13 cellular contexts compared by ENCODE assay signal in the genomic region with DNA sequence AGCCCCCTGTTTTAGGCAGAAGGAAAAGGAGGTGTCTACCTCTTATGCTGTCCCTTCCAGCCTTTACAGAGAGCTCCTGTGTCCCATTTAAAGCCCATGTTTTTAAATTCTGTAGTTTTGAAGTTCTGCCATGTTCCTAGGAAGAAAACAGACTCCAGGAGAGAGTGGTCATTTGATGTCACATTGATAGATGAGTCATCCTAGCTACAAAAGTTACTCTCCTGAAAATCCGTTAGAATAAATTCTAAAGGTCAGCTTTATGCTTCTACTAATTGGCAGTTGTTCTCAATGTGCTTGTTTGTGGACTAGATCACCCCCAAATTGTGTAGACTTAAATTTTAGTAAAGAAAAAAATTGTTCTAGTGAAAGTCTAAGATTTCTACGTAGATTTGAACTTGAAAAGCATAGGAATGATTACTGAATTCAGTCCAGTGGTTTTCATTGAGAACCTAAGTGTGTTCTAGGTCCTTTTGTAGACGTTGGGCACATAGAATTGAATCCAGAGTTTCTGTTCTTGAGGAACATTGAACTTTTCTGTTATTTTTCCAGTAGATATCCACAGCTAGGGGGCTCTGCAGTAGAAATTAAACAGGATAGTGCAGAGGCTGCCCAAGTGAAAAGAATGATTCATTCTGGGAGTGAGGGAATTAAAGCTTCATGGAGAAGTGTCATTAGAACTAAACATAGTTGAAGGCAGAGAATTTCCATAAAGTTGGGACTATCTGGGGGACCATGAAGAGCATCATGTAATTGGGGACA.
DNase-seq lines count a peak whose midpoint lies in the region; ATAC-seq and TF ChIP-seq lines count a peak whose summit lies in the region.
"Had no signal": no experiment of that assay in that cellular context is flagged by ENCODE, and none has a peak within 500 bp of the region (broad histone marks: within the 10 kb centered on the region; RNA-seq: fewer than 3 reads in every experiment).

No MANE protein-coding gene starts in this region.

- H3K36me3 ChIP-seq in HUES48 (ENCODE audit: control insufficient read depth, insufficient read depth, low read length) (0 out of 2 replicates have a peak, but pooled peaks cover 8% of the 10 kb centered on the region), tibial artery (no peaks in the 10 kb centered on the region)

- DNase-seq in A172 (ENCODE audit: low spot score) (peak; percentile 42), astrocyte of the hippocampus (ENCODE audit: low read depth, low spot score) (peak; percentile 58), kidney tubule cell (ENCODE audit: low spot score) (peak; percentile 39), T-helper 9 cell (no peak), GM20000 (ENCODE audit: low spot score) (no peak), tibial artery (no peak)
- DNase-seq: activated effector memory CD4-positive, alpha-beta T cell treated with Interleukin-2 at 50 U/mL for 16 hours; effector CD8-positive, alpha-beta T cell; stimulated activated CD4-positive, alpha-beta T cell treated with anti-CD3 and anti-CD28 coated beads, Interleukin-2, amount 100 ng/mL, for 48 hours; substantia nigra had no signal

- H3K9me3 ChIP-seq in HUES48 (ENCODE audit: control insufficient read depth, insufficient read depth, low read length), result no peaks in the 10 kb centered on the region
- H3K9me3 ChIP-seq in tibial artery, result no peaks in the 10 kb centered on the region

- TF ChIP-seq CTCF in GM20000 (IDR thresholded peaks at IDR 0.05; ENCODE audit: extremely low read depth, missing control alignments) (no peak), tibial artery (IDR thresholded peaks at IDR 0.05) (peak in 1 of 2 experiments; percentile 9)

- H3K4me1 ChIP-seq in HUES48 (ENCODE audit: control insufficient read depth, insufficient read depth, low read length) (peaks cover 35% of the 10 kb centered on the region), tibial artery (peaks cover 0 to 7% (median 0%) of the 10 kb centered on the region in 4 donors)

- H3K27ac ChIP-seq in HUES48 (ENCODE audit: low read depth, low read length), result peak overlapping the region; percentile 28
- H3K27ac ChIP-seq in tibial artery, result no peak overlapping the region
- H3K27ac ChIP-seq: VCaP had no signal

- ATAC-seq in GM18858 (IDR thresholded peaks at IDR 0.05; ENCODE audit: unreplicated experiment), result no peak

- intact Hi-C loops in tibial artery (cut with DNase I; ENCODE audit: low total_unique reads), result no loop called here

- H3K27me3 ChIP-seq in HUES48 (ENCODE audit: control insufficient read depth, insufficient read depth, low read length) (no peaks in the 10 kb centered on the region), tibial artery (no peaks in the 10 kb centered on the region)

- no peak overlapping the region for H3K9ac ChIP-seq in HUES48 (ENCODE audit: low read depth, low read length)

- H3K4me3 ChIP-seq in HUES48 (ENCODE audit: low read depth, low read length) (no peak overlapping the region), tibial artery (no peak overlapping the region)

Comparison
In these comparisons a context has a peak if more than half of its experiments do, and no peak if none do; other contexts are left out.
1. DNase-seq: peak in A172 (single experiment), astrocyte of the hippocampus (single experiment) and kidney tubule cell (single experiment); none in T-helper 9 cell (single experiment), GM20000 (single experiment) and tibial artery (0 of 2).